ENCODE assay signal across 15 cellular contexts in genomic region chr14:104392001-104392395, GRCh38.
A peak's percentile ranks its signal among the peaks of the same experiment; 100 is the strongest.
DNase-seq lines count a peak whose midpoint lies in the region; ATAC-seq and TF ChIP-seq lines count a peak whose summit lies in the region.
"Had no signal": no experiment of that assay in that cellular context is flagged by ENCODE, and none has a peak within 500 bp of the region (broad histone marks: within the 10 kb centered on the region; RNA-seq: fewer than 3 reads in every experiment).

No MANE protein-coding gene starts in this region.

- WGBS in H9 (ENCODE audit: extremely low coverage, insufficient read length, low lambda C conversion rate) = no CpG with 5 or more reads among the region's 6 CpGs

- no peak overlapping the region for H3T11ph ChIP-seq in H9 (ENCODE audit: low read length)

- H2BK12ac ChIP-seq in H9 (ENCODE audit: insufficient read length, low read depth, low read length) = no peak overlapping the region

- H3K14ac ChIP-seq in H9 (ENCODE audit: insufficient read depth, low read length) = no peak overlapping the region

- H2BK20ac ChIP-seq in H9 (ENCODE audit: low read depth, low read length, poor library complexity, severe bottlenecking) = no peak overlapping the region

- H3K9ac ChIP-seq in H9 (ENCODE audit: extremely low read depth, insufficient read length, low read length) = no peak overlapping the region

- no peaks in the 10 kb centered on the region for H3K79me1 ChIP-seq in H9 (ENCODE audit: insufficient read depth, low read depth, low read length, poor library complexity, severe bottlenecking)

- no peak overlapping the region for H2AK5ac ChIP-seq in H9 (ENCODE audit: insufficient read length, low read length)

- no peak overlapping the region for H3K56ac ChIP-seq in H9 (ENCODE audit: insufficient read length, low read depth, low read length)

- no peak overlapping the region for H4K5ac ChIP-seq in H9 (ENCODE audit: insufficient read length, low read depth, low read length)

- H3K4me1 Mint-ChIP-seq in H9 (peaks cover 13 to 24% of the 10 kb centered on the region in 2 experiments), HFFc6 (ENCODE audit: low read depth) (no peaks in the 10 kb centered on the region)
- peaks cover 33% of the 10 kb centered on the region for H3K4me1 Mint-ChIP-seq in activated T-helper 17 cell treated with anti-CD3 and anti-CD28 coated beads, Interleukin-2, amount 50 U/mL, for 72 hours
- peaks cover 35 to 52% of the 10 kb centered on the region in 2 donors for H3K4me1 Mint-ChIP-seq in natural killer cell treated with Interleukin-12 subunit alpha and Interleukin-12 subunit beta and Interleukin-15 and Interleukin-18, amount 100 ng/mL, for 72 hours (ENCODE audit: low read depth in 2 of 2)

- H2AFZ ChIP-seq in H9 (ENCODE audit: low read length) = no peak overlapping the region

- peaks cover 0 to 7% (median 3%) of the 10 kb centered on the region in 3 experiments; a peak in 3 of 7 replicates for H3K36me3 Mint-ChIP-seq in H9 (ENCODE audit: insufficient read depth in 1 of 3, low read depth in 3 of 3)
- H3K36me3 Mint-ChIP-seq in activated T-helper 17 cell treated with anti-CD3 and anti-CD28 coated beads, Interleukin-2, amount 50 U/mL, for 72 hours (ENCODE audit: low read depth) = no peaks in the 10 kb centered on the region
- no peaks in the 10 kb centered on the region for H3K36me3 Mint-ChIP-seq in natural killer cell treated with Interleukin-12 subunit alpha and Interleukin-12 subunit beta and Interleukin-15 and Interleukin-18, amount 100 ng/mL, for 72 hours
- H3K36me3 Mint-ChIP-seq in HFFc6 (ENCODE audit: low read depth) = peaks cover 16% of the 10 kb centered on the region

- 0 out of 3 replicates have a peak, but pooled peaks have one; percentile 10 for TF ChIP-seq CTCF in H9 (conservative IDR thresholded peaks at IDR 0.05)
- no peak for TF ChIP-seq CTCF in HFFc6 (IDR thresholded peaks at IDR 0.05)

- H2BK120ac ChIP-seq in H9 (ENCODE audit: low read depth, low read length, poor library complexity, severe bottlenecking) = no peak overlapping the region

- H3K9me3 Mint-ChIP-seq in H9 (peaks cover 1 to 9% of the 10 kb centered on the region in 2 experiments), HFFc6 (peaks cover 52% of the 10 kb centered on the region)
- H3K9me3 Mint-ChIP-seq in activated T-helper 17 cell treated with anti-CD3 and anti-CD28 coated beads, Interleukin-2, amount 50 U/mL, for 72 hours = no peaks in the 10 kb centered on the region
- H3K9me3 Mint-ChIP-seq in natural killer cell treated with Interleukin-12 subunit alpha and Interleukin-12 subunit beta and Interleukin-15 and Interleukin-18, amount 100 ng/mL, for 72 hours = no peaks in the 10 kb centered on the region

- no peak overlapping the region for H4K8ac ChIP-seq in H9 (replicated peaks; ENCODE audit: insufficient read length, low read depth, low read length)

- H3K18ac ChIP-seq in H9 (ENCODE audit: insufficient read length, low read depth, low read length) = no peak overlapping the region

- H3K27me3 ChIP-seq in H9 (ENCODE audit: insufficient read depth, low read length) = no peaks in the 10 kb centered on the region
- H3K27me3 ChIP-seq: ascending aorta, upper lobe of left lung had no signal

- no peaks in the 10 kb centered on the region for H3K4me1 ChIP-seq in H9 (ENCODE audit: insufficient read depth, low read length)
- H3K4me1 ChIP-seq: ascending aorta had no signal

- H3K79me2 ChIP-seq in H9 (ENCODE audit: insufficient read depth, low read length) = no peaks in the 10 kb centered on the region

- H3K23me2 ChIP-seq in H9 (ENCODE audit: insufficient read length, low read depth, low read length, poor library complexity, severe bottlenecking) = no peaks in the 10 kb centered on the region

- no peaks in the 10 kb centered on the region for H4K20me1 ChIP-seq in H9 (ENCODE audit: control insufficient read depth, insufficient read depth, insufficient read length)

- peak overlapping the region in 1 of 2 experiments; percentile 60; a peak in 1 of 5 replicates for H3K4me3 Mint-ChIP-seq in H9
- H3K4me3 Mint-ChIP-seq in activated T-helper 17 cell treated with anti-CD3 and anti-CD28 coated beads, Interleukin-2, amount 50 U/mL, for 72 hours = peak overlapping the region; percentile 28
- H3K4me3 Mint-ChIP-seq in natural killer cell treated with Interleukin-12 subunit alpha and Interleukin-12 subunit beta and Interleukin-15 and Interleukin-18, amount 100 ng/mL, for 72 hours = peak overlapping the region; percentile 32
- no peak overlapping the region for H3K4me3 Mint-ChIP-seq in HFFc6

- no peaks in the 10 kb centered on the region for H3K9me3 ChIP-seq in H9 (ENCODE audit: control insufficient read depth, low read depth, low read length)

- no peak overlapping the region for H3K27ac ChIP-seq in H9 (ENCODE audit: insufficient read length, low read depth, low read length)
- H3K27ac ChIP-seq: 22Rv1, ascending aorta, esophagus squamous epithelium, upper lobe of left lung had no signal

- peak; percentile 65 for DNase-seq in NCI-H1694 treated with DMSO at 0.1 percent for 48 hours (lab: John Stamatoyannopoulos, UW)
- DNase-seq in NCI-H1694 (lab: John Stamatoyannopoulos, UW) = no peak
- DNase-seq in H9 = peak; percentile 25
- DNase-seq in natural killer cell treated with Interleukin-12 subunit alpha and Interleukin-12 subunit beta and Interleukin-15 and Interleukin-18, amount 100 ng/mL, for 72 hours (ENCODE audit: low spot score) = peak; percentile 60
- DNase-seq in HFFc6 = no peak
- DNase-seq in EL = no peak
- DNase-seq: cortex of kidney, esophagus squamous epithelium, left colon, NCI-H2081 treated with DMSO at 0.1 percent for 48 hours had no signal

- no peak overlapping the region for H3K4ac ChIP-seq in H9 (ENCODE audit: low read depth, low read length)

- H2BK15ac ChIP-seq in H9 (ENCODE audit: low read depth, low read length) = no peak overlapping the region

- no peak overlapping the region for H3K27ac Mint-ChIP-seq in H9
- peak overlapping the region; percentile 78 for H3K27ac Mint-ChIP-seq in activated T-helper 17 cell treated with anti-CD3 and anti-CD28 coated beads, Interleukin-2, amount 50 U/mL, for 72 hours
- H3K27ac Mint-ChIP-seq in natural killer cell treated with Interleukin-12 subunit alpha and Interleukin-12 subunit beta and Interleukin-15 and Interleukin-18, amount 100 ng/mL, for 72 hours = peak overlapping the region; percentile 39 to 77
- no peak overlapping the region for H3K27ac Mint-ChIP-seq in HFFc6

- ATAC-seq in activated T-helper 17 cell treated with anti-CD3 and anti-CD28 coated beads, Interleukin-2, amount 50 U/mL, for 72 hours (replicated peaks) = peak; percentile 34
- no peak for ATAC-seq in natural killer cell treated with Interleukin-12 subunit alpha and Interleukin-12 subunit beta and Interleukin-15 and Interleukin-18, amount 100 ng/mL, for 72 hours
- ATAC-seq in SK-N-SH treated with all-trans-retinoic acid at 6 μM for 48 hours = no peak
- ATAC-seq: left colon had no signal

- no peak overlapping the region for H3K4me2 ChIP-seq in H9 (ENCODE audit: insufficient read depth, insufficient read length, low read length)

- H4K91ac ChIP-seq in H9 (ENCODE audit: insufficient read length, low read depth, low read length) = no peak overlapping the region

- H3K23ac ChIP-seq in H9 (ENCODE audit: insufficient read length, low read depth, low read length) = no peak overlapping the region

- H3K27me3 Mint-ChIP-seq in H9 (ENCODE audit: low read depth) (no peaks in the 10 kb centered on the region; the same call in 1 of the 2 replicates), HFFc6 (ENCODE audit: insufficient read depth) (no peaks in the 10 kb centered on the region; the same call in 1 of the 2 replicates)
- no peaks in the 10 kb centered on the region for H3K27me3 Mint-ChIP-seq in activated T-helper 17 cell treated with anti-CD3 and anti-CD28 coated beads, Interleukin-2, amount 50 U/mL, for 72 hours
- no peaks in the 10 kb centered on the region for H3K27me3 Mint-ChIP-seq in natural killer cell treated with Interleukin-12 subunit alpha and Interleukin-12 subunit beta and Interleukin-15 and Interleukin-18, amount 100 ng/mL, for 72 hours

- no peak overlapping the region for H2BK5ac ChIP-seq in H9 (ENCODE audit: insufficient read length, low read length)

TF ChIP-seq in SK-N-SH treated with all-trans-retinoic acid at 6 μM for 48 hours, 23 proteins besides CTCF, POLR2A, EP300 and RAD21:
- TF ChIP-seq ZFP30 (CRISPR knock-in tag; IDR thresholded peaks at IDR 0.05) = no peak
- TF ChIP-seq, protein P1, sequence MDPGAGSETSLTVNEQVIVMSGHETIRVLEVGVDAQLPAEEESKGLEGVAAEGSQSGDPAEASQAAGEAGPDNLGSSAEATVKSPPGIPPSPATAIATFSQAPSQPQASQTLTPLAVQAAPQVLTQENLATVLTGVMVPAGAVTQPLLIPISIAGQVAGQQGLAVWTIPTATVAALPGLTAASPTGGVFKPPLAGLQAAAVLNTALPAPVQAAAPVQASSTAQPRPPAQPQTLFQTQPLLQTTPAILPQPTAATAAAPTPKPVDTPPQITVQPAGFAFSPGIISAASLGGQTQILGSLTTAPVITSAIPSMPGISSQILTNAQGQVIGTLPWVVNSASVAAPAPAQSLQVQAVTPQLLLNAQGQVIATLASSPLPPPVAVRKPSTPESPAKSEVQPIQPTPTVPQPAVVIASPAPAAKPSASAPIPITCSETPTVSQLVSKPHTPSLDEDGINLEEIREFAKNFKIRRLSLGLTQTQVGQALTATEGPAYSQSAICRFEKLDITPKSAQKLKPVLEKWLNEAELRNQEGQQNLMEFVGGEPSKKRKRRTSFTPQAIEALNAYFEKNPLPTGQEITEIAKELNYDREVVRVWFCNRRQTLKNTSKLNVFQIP (CRISPR knock-in tag; IDR thresholded peaks at IDR 0.05; ENCODE audit: borderline replicate concordance, low read depth) = no peak
- TF ChIP-seq, protein P2, sequence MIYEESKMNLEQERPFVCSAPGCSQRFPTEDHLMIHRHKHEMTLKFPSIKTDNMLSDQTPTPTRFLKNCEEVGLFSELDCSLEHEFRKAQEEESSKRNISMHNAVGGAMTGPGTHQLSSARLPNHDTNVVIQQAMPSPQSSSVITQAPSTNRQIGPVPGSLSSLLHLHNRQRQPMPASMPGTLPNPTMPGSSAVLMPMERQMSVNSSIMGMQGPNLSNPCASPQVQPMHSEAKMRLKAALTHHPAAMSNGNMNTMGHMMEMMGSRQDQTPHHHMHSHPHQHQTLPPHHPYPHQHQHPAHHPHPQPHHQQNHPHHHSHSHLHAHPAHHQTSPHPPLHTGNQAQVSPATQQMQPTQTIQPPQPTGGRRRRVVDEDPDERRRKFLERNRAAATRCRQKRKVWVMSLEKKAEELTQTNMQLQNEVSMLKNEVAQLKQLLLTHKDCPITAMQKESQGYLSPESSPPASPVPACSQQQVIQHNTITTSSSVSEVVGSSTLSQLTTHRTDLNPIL (CRISPR knock-in tag; IDR thresholded peaks at IDR 0.05; ENCODE audit: low read depth) = no peak
- TF ChIP-seq OSR1 (CRISPR knock-in tag; IDR thresholded peaks at IDR 0.05) = no peak
- TF ChIP-seq ZNF565 (CRISPR knock-in tag; conservative IDR thresholded peaks at IDR 0.05; ENCODE audit: low read depth) = no peak
- no peak for TF ChIP-seq CSDC2 (CRISPR knock-in tag; IDR thresholded peaks at IDR 0.05)
- TF ChIP-seq ZC3H10 (CRISPR knock-in tag; IDR thresholded peaks at IDR 0.05) = no peak
- no peak for TF ChIP-seq ZNF8 (CRISPR knock-in tag; IDR thresholded peaks at IDR 0.05)
TF ChIP-seq in SK-N-SH treated with all-trans-retinoic acid at 6 μM for 48 hours: peak in this region for 0.

Comparison
In these comparisons a context has a peak if more than half of its experiments do, and no peak if none do; other contexts are left out.
1. DNase-seq: peak in NCI-H1694 treated with DMSO at 0.1 percent for 48 hours (single experiment), H9 (single experiment) and natural killer cell treated with Interleukin-12 subunit alpha and Interleukin-12 subunit beta and Interleukin-15 and Interleukin-18, amount 100 ng/mL, for 72 hours (single experiment); none in NCI-H1694 (single experiment), HFFc6 (single experiment) and EL (single experiment).
2. H3K27ac Mint-ChIP-seq: peak in activated T-helper 17 cell treated with anti-CD3 and anti-CD28 coated beads, Interleukin-2, amount 50 U/mL, for 72 hours (single experiment) and natural killer cell treated with Interleukin-12 subunit alpha and Interleukin-12 subunit beta and Interleukin-15 and Interleukin-18, amount 100 ng/mL, for 72 hours (2 of 2); none in H9 (0 of 3) and HFFc6 (single experiment).